In the genomic region with DNA sequence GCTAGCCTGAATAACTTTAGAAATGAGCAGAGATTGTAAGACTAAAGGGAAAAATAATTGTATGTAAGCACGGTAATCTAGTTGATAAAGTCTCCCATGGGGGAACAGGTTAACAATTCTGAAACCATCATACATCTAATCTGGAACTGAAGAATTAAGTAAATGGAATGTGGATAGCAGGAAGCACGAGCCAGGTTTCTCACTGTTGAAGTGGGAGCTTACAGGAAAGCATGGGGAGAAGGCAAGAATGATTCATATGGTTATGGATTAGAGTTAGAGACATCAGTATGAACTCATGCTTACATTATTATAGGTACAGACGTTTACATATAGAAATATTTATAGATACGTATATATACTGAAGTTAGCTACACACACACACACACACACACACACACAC, we compare ENCODE assay signal across 20 cellular contexts.
"Had no signal": no experiment of that assay in that cellular context is flagged by ENCODE, and none has a peak within 500 bp of the region (broad histone marks: within the 10 kb centered on the region; RNA-seq: fewer than 3 reads in every experiment).

No MANE protein-coding gene starts in this region.

- H3K27ac ChIP-seq: esophagus squamous epithelium, neutrophil, pancreas, right lobe of liver, testis, tibial artery had no signal

- ATAC-seq: mucosa of descending colon; natural killer cell treated with Interleukin-12 subunit alpha and Interleukin-12 subunit beta and Interleukin-15 and Interleukin-18, amount 100 ng/mL, for 72 hours; pancreas; stimulated activated naive CD8-positive, alpha-beta T cell treated with anti-CD3 and anti-CD28 coated beads, Interleukin-15, Interleukin-2, amounts not matched to agents 100 U/mL and 50 U/mL, for 24 hours had no signal

- DNase-seq: effector CD8-positive, alpha-beta T cell; erythroblast; esophagus squamous epithelium; hypothalamus; immature natural killer cell; kidney; mucosa of descending colon; naive B cell; pancreas; retina; right lobe of liver; small intestine; stimulated activated CD4-positive, alpha-beta T cell treated with anti-CD3 and anti-CD28 coated beads, Interleukin-15, amount 100 ng/mL, for 24 hours; stimulated activated CD4-positive, alpha-beta T cell treated with anti-CD3 and anti-CD28 coated beads, Interleukin-2, amount 100 ng/mL, for 48 hours; stimulated activated naive CD8-positive, alpha-beta T cell treated with anti-CD3 and anti-CD28 coated beads, Interleukin-15, Interleukin-2, amounts not matched to agents 100 U/mL and 50 U/mL, for 24 hours; substantia nigra; testis; tibial artery had no signal
